ENCODE assay signal across 29 cellular contexts in genomic region chr2:111164078-111164477, GRCh38. TPM values are rescaled to one million over a fixed set of nuclear protein-coding genes. Genes with fewer than 3 reads are reported as not detected.
DNase-seq lines count a peak whose midpoint lies in the region; ATAC-seq and TF ChIP-seq lines count a peak whose summit lies in the region.
"Had no signal": no experiment of that assay in that cellular context is flagged by ENCODE, and none has a peak within 500 bp of the region (broad histone marks: within the 10 kb centered on the region; RNA-seq: fewer than 3 reads in every experiment).

No MANE protein-coding gene starts in this region.

- peak; percentile 27 for DNase-seq in activated CD8-positive, alpha-beta memory T cell treated with anti-CD3 and anti-CD28 coated beads, Interleukin-2, amount 10 ng/mL, durations not matched to agents 7 days and 5 days
- DNase-seq in activated CD8-positive, alpha-beta memory T cell treated with anti-CD3 and anti-CD28 coated beads, Interleukin-2, amount 50 U/mL, for 4 hours, result no peak
- peak; percentile 48 for DNase-seq in endodermal cell
- DNase-seq in iPS-NIHi7 (ENCODE audit: extremely low spot score), result peak; percentile 33
- no peak for DNase-seq in activated CD4-positive, alpha-beta T cell treated with anti-CD3 and anti-CD28 coated beads, Interleukin-2, amount 50 U/mL, for 4 hours
- no peak for DNase-seq in central memory CD4-positive, alpha-beta T cell
- DNase-seq: CD8-positive, alpha-beta memory T cell; DMS 273 treated with DMSO at 0.1 percent for 48 hours; DMS79; EL; GF-D8; NCI-H1048; NCI-H1417 treated with DMSO at 0.1 percent for 48 hours; NCI-H187; NCI-H2107; NCI-H446; NCI-H524 treated with DMSO at 0.1 percent for 48 hours; NCI-H774; PC-9; SJCRH30 had no signal

- H3K4me3 ChIP-seq in endodermal cell (ENCODE audit: low read length), result no peak overlapping the region
- H3K4me3 ChIP-seq: HAP-1, PC-9, SJCRH30 had no signal

- H3K4me1 Mint-ChIP-seq in activated CD8-positive, alpha-beta memory T cell treated with anti-CD3 and anti-CD28 coated beads, Interleukin-2, amount 10 ng/mL, durations not matched to agents 7 days and 5 days, result peaks cover 33% of the 10 kb centered on the region
- H3K4me1 Mint-ChIP-seq in endodermal cell, result peaks cover 62% of the 10 kb centered on the region

- CTCF ChIA-PET in activated CD8-positive, alpha-beta memory T cell treated with anti-CD3 and anti-CD28 coated beads, Interleukin-2, amount 10 ng/mL, durations not matched to agents 7 days and 5 days (lab: Charles Lee), result no interaction called here

- no peaks in the 10 kb centered on the region for H3K27me3 ChIP-seq in endodermal cell (ENCODE audit: control insufficient read depth, insufficient read depth, low read length, poor library complexity, severe bottlenecking)
- H3K27me3 ChIP-seq: SJCRH30 had no signal

- H3K36me3 ChIP-seq in endodermal cell (ENCODE audit: control insufficient read depth, insufficient read depth, low read length), result peaks cover 24% of the 10 kb centered on the region

- peaks cover 18% of the 10 kb centered on the region for H3K4me1 ChIP-seq in endodermal cell (ENCODE audit: control insufficient read depth, insufficient read depth, low read length)
- H3K4me1 ChIP-seq: HAP-1 had no signal

- no peaks in the 10 kb centered on the region for H3K9me3 ChIP-seq in endodermal cell (ENCODE audit: control insufficient read depth, low read length)
- H3K9me3 ChIP-seq: HAP-1, SJCRH30 had no signal

- no peak for TF ChIP-seq CTCF in endodermal cell (conservative IDR thresholded peaks at IDR 0.05)

- H3K27ac Mint-ChIP-seq in activated CD8-positive, alpha-beta memory T cell treated with anti-CD3 and anti-CD28 coated beads, Interleukin-2, amount 10 ng/mL, durations not matched to agents 7 days and 5 days, result no peak overlapping the region
- peak overlapping the region; percentile 82 for H3K27ac Mint-ChIP-seq in endodermal cell

- no peaks in the 10 kb centered on the region for H3K9me3 Mint-ChIP-seq in activated CD8-positive, alpha-beta memory T cell treated with anti-CD3 and anti-CD28 coated beads, Interleukin-2, amount 10 ng/mL, durations not matched to agents 7 days and 5 days (ENCODE audit: low read depth)
- H3K9me3 Mint-ChIP-seq in endodermal cell, result no peaks in the 10 kb centered on the region
- H3K9me3 Mint-ChIP-seq: CD8-positive, alpha-beta memory T cell; IgD-negative memory B cell had no signal

- WGBS in endodermal cell (ENCODE audit: insufficient coverage in 1 of 2, insufficient read length in 1 of 2), 2 experiments, result 67 to 76% methylated on average over 7 to 10 of the region's 12 CpGs

- H3K4me3 Mint-ChIP-seq in activated CD8-positive, alpha-beta memory T cell treated with anti-CD3 and anti-CD28 coated beads, Interleukin-2, amount 10 ng/mL, durations not matched to agents 7 days and 5 days, result no peak overlapping the region
- peak overlapping the region; percentile 29 for H3K4me3 Mint-ChIP-seq in endodermal cell
- H3K4me3 Mint-ChIP-seq: B cell; CD8-positive, alpha-beta memory T cell; IgD-negative memory B cell had no signal

- peaks cover 11% of the 10 kb centered on the region for H3K36me3 Mint-ChIP-seq in activated CD8-positive, alpha-beta memory T cell treated with anti-CD3 and anti-CD28 coated beads, Interleukin-2, amount 10 ng/mL, durations not matched to agents 7 days and 5 days
- H3K36me3 Mint-ChIP-seq in endodermal cell (ENCODE audit: low read depth), result peaks cover 28% of the 10 kb centered on the region

- no peak for ATAC-seq in activated CD8-positive, alpha-beta memory T cell treated with anti-CD3 and anti-CD28 coated beads, Interleukin-2, amount 10 ng/mL, durations not matched to agents 7 days and 5 days
- ATAC-seq in GM19351 (IDR thresholded peaks at IDR 0.05; ENCODE audit: unreplicated experiment), result no peak
- ATAC-seq: Right ventricle myocardium inferior, SK-N-SH treated with all-trans-retinoic acid at 6 μM for 48 hours had no signal

- no peak overlapping the region for H3K27ac ChIP-seq in endodermal cell (ENCODE audit: low read depth, low read length)
- H3K27ac ChIP-seq: 22Rv1, C4-2B, KMS-11, PC-9 had no signal

- H3K9ac ChIP-seq in endodermal cell (ENCODE audit: extremely low read depth, low read length, poor library complexity, severe bottlenecking), result no peak overlapping the region
- H3K9ac ChIP-seq: KMS-11 had no signal

- peaks cover 17% of the 10 kb centered on the region for H3K27me3 Mint-ChIP-seq in activated CD8-positive, alpha-beta memory T cell treated with anti-CD3 and anti-CD28 coated beads, Interleukin-2, amount 10 ng/mL, durations not matched to agents 7 days and 5 days
- no peaks in the 10 kb centered on the region for H3K27me3 Mint-ChIP-seq in endodermal cell (ENCODE audit: insufficient read depth)
- H3K27me3 Mint-ChIP-seq: B cell; CD8-positive, alpha-beta memory T cell had no signal

RNA-seq across cellular contexts. Expression of gene BCL2L11, which starts 43.4 kb away (rescaled TPM):
- total RNA-seq in activated CD8-positive, alpha-beta memory T cell treated with anti-CD3 and anti-CD28 coated beads, Interleukin-2, amount 10 ng/mL, durations not matched to agents 7 days and 5 days, result 10 to 100 TPM; 11.9 to 46.8 TPM
- total RNA-seq in endodermal cell, result 10 to 100 TPM; 16.7 to 21.0 TPM
- polyA plus RNA-seq in endodermal cell (2013, experiment 1 of 2), result 18.3 TPM
- 21.4 TPM for polyA plus RNA-seq in endodermal cell (2013, experiment 2 of 2)

Comparison
In these comparisons a context has a peak if more than half of its experiments do, and no peak if none do; other contexts are left out.
1. DNase-seq: peak in activated CD8-positive, alpha-beta memory T cell treated with anti-CD3 and anti-CD28 coated beads, Interleukin-2, amount 10 ng/mL, durations not matched to agents 7 days and 5 days (single experiment), endodermal cell (single experiment) and iPS-NIHi7 (single experiment); none in activated CD8-positive, alpha-beta memory T cell treated with anti-CD3 and anti-CD28 coated beads, Interleukin-2, amount 50 U/mL, for 4 hours (single experiment), activated CD4-positive, alpha-beta T cell treated with anti-CD3 and anti-CD28 coated beads, Interleukin-2, amount 50 U/mL, for 4 hours (0 of 2) and central memory CD4-positive, alpha-beta T cell (single experiment).